Comparison of ENCODE assay signal across 17 cellular contexts in genomic region chr12:94889512-94890210, GRCh38.
"Had no signal": no experiment of that assay in that cellular context is flagged by ENCODE, and none has a peak within 500 bp of the region (broad histone marks: within the 10 kb centered on the region; RNA-seq: fewer than 3 reads in every experiment).

No MANE protein-coding gene starts in this region.

- DNase-seq: activated CD4-positive, alpha-beta memory T cell treated with anti-CD3 and anti-CD28 coated beads, Interleukin-2, amount 10 ng/mL, durations not matched to agents 7 days and 5 days; activated CD4-positive, alpha-beta T cell treated with anti-CD3 and anti-CD28 coated beads for 48 hours; activated CD4-positive, CD25-positive, alpha-beta regulatory T cell; activated CD8-positive, alpha-beta memory T cell treated with anti-CD3 and anti-CD28 coated beads, Interleukin-2, amount 10 ng/mL, durations not matched to agents 7 days and 5 days; activated naive CD4-positive, alpha-beta T cell; activated naive CD8-positive, alpha-beta T cell treated with anti-CD3 and anti-CD28 coated beads, Interleukin-2, amount 10 ng/mL, durations not matched to agents 7 days and 5 days; brain microvascular endothelial cell; central memory CD4-positive, alpha-beta T cell; dorsolateral prefrontal cortex; foreskin keratinocyte; hypothalamus; stimulated activated CD4-positive, alpha-beta T cell treated with anti-CD3 and anti-CD28 coated beads, Interleukin-12 subunit alpha, Interleukin-12 subunit beta, amount 100 ng/mL, for 4 hours; stimulated activated CD4-positive, alpha-beta T cell treated with anti-CD3 and anti-CD28 coated beads, Interleukin-1b, Interleukin-23, amount 100 ng/mL, for 48 hours; stimulated activated CD8-positive, alpha-beta memory T cell treated with anti-CD3 and anti-CD28 coated beads, Interleukin-4, amount 100 ng/mL, for 48 hours; stimulated activated naive CD4-positive, alpha-beta T cell; upper lobe of right lung had no signal

- H3K4me3 ChIP-seq: dorsolateral prefrontal cortex, lung, upper lobe of right lung had no signal
